13 cellular contexts compared by ENCODE assay signal in genomic region chr11:129277216-129277838, GRCh38.
DNase-seq lines count a peak whose midpoint lies in the region; ATAC-seq, FAIRE-seq and TF ChIP-seq lines count a peak whose summit lies in the region.
"Had no signal": no experiment of that assay in that cellular context is flagged by ENCODE, and none has a peak within 500 bp of the region (broad histone marks: within the 10 kb centered on the region; RNA-seq: fewer than 3 reads in every experiment).

No MANE protein-coding gene starts in this region.

- 73 to 79% methylated on average over 7 of the region's 7 CpGs for WGBS in upper lobe of left lung, 2 donors

- no peaks in the 10 kb centered on the region for H3K36me3 ChIP-seq in BLaER1 treated with 17β-estradiol and CSF1 and Interleukin-3, amounts not matched to agents 10 nM and 100 nM
- H3K36me3 ChIP-seq in adipocyte (ENCODE audit: control insufficient read depth, insufficient read depth, low read length, severe bottlenecking) (no peaks in the 10 kb centered on the region), lower lobe of right lung (no peaks in the 10 kb centered on the region), upper lobe of left lung (no peaks in the 10 kb centered on the region)
- H3K36me3 ChIP-seq: sigmoid colon had no signal

- no peaks in the 10 kb centered on the region for H3K36me3 Mint-ChIP-seq in HFFc6 (ENCODE audit: low read depth)
- peaks cover 3% of the 10 kb centered on the region for H3K36me3 Mint-ChIP-seq in effector memory CD8-positive, alpha-beta T cell (ENCODE audit: insufficient read depth)

- ATAC-seq in lower lobe of right lung, result no peak
- no peak for ATAC-seq in effector memory CD8-positive, alpha-beta T cell (replicated peaks)
- no peak for ATAC-seq in upper lobe of left lung (ENCODE audit: low FRiP score in 2 of 2)

- peaks cover 2% of the 10 kb centered on the region; the same call in 1 of the 2 replicates for H3K27me3 Mint-ChIP-seq in HFFc6 (ENCODE audit: insufficient read depth)
- peaks cover 15 to 38% of the 10 kb centered on the region in 2 donors for H3K27me3 Mint-ChIP-seq in effector memory CD8-positive, alpha-beta T cell

- peak overlapping the region; percentile 17 to 77 (median 66); a peak in 20 of 22 replicates for H3K4me2 ChIP-seq in BLaER1 treated with 17β-estradiol and CSF1 and Interleukin-3, amounts not matched to agents 10 nM and 100 nM

- no peaks in the 10 kb centered on the region for H3K9me3 Mint-ChIP-seq in HFFc6
- H3K9me3 Mint-ChIP-seq in effector memory CD8-positive, alpha-beta T cell, result peaks cover 0 to 2% of the 10 kb centered on the region in 2 donors

- no peak for TF ChIP-seq EP300 in upper lobe of left lung (IDR thresholded peaks at IDR 0.05)

- H3K4me1 ChIP-seq in BLaER1 treated with 17β-estradiol and CSF1 and Interleukin-3, amounts not matched to agents 10 nM and 100 nM, result peaks cover 26 to 65% (median 52%) of the 10 kb centered on the region in 10 experiments
- peaks cover 33% of the 10 kb centered on the region for H3K4me1 ChIP-seq in adipocyte (ENCODE audit: control insufficient read depth, insufficient read depth, low read length)
- peaks cover 39% of the 10 kb centered on the region for H3K4me1 ChIP-seq in lower lobe of right lung
- H3K4me1 ChIP-seq in upper lobe of left lung, result peaks cover 21 to 40% (median 23%) of the 10 kb centered on the region in 4 donors

- H3K9me3 ChIP-seq in BLaER1 treated with 17β-estradiol and CSF1 and Interleukin-3, amounts not matched to agents 10 nM and 100 nM (replicated peaks in 1 of 11), result peaks cover 0 to 5% (median 0%) of the 10 kb centered on the region in 11 experiments; a peak in 3 of 22 replicates
- H3K9me3 ChIP-seq in adipocyte (ENCODE audit: control insufficient read depth, low read length) (no peaks in the 10 kb centered on the region), lower lobe of right lung (no peaks in the 10 kb centered on the region), upper lobe of left lung (no peaks in the 10 kb centered on the region)
- H3K9me3 ChIP-seq: sigmoid colon had no signal

- intact Hi-C loops in lower lobe of right lung (cut with DNase I), result no loop called here
- intact Hi-C loops in posterior vena cava (cut with DNase I), result no loop called here

- H3K27me3 ChIP-seq in BLaER1 treated with 17β-estradiol and CSF1 and Interleukin-3, amounts not matched to agents 10 nM and 100 nM, result no peaks in the 10 kb centered on the region
- H3K27me3 ChIP-seq in adipocyte (replicated peaks; ENCODE audit: control insufficient read depth, insufficient read depth, low read length) (no peaks in the 10 kb centered on the region), lower lobe of right lung (ENCODE audit: low read depth) (no peaks in the 10 kb centered on the region), upper lobe of left lung (no peaks in the 10 kb centered on the region)
- H3K27me3 ChIP-seq: sigmoid colon had no signal

- no peak for FAIRE-seq in urothelium cell line (lab: Jason Lieb, UNC)

- peak overlapping the region in 3 of 10 experiments; percentile 63 to 72 (median 69); a peak in 6 of 20 replicates for H3K4me3 ChIP-seq in BLaER1 treated with 17β-estradiol and CSF1 and Interleukin-3, amounts not matched to agents 10 nM and 100 nM
- H3K4me3 ChIP-seq in adipocyte (ENCODE audit: low read length) (peak overlapping the region; percentile 88), lower lobe of right lung (peak overlapping the region; percentile 69), upper lobe of left lung (peak overlapping the region in 1 of 4 donors; percentile 63)

- DNase-seq in HFFc6 (no peak), adipocyte (ENCODE audit: low read depth) (peak; percentile 5), lower lobe of right lung (no peak), posterior vena cava (ENCODE audit: low spot score) (no peak), urothelium cell line (ENCODE audit: low spot score) (no peak), upper lobe of left lung (no peak)
- DNase-seq in effector memory CD8-positive, alpha-beta T cell, result no peak
- DNase-seq: H7, islet precursor cell, NCI-H2171 treated with DMSO at 0.1 percent for 48 hours, sigmoid colon, T-helper 1 cell had no signal

- peaks cover 0 to 42% (median 14%) of the 10 kb centered on the region in 11 experiments; a peak in 11 of 22 replicates for H4K20me1 ChIP-seq in BLaER1 treated with 17β-estradiol and CSF1 and Interleukin-3, amounts not matched to agents 10 nM and 100 nM

- TF ChIP-seq CTCF in HFFc6 (IDR thresholded peaks at IDR 0.05) (no peak), lower lobe of right lung (IDR thresholded peaks at IDR 0.05) (no peak), upper lobe of left lung (IDR thresholded peaks at IDR 0.05) (no peak)

- H3K27ac Mint-ChIP-seq in HFFc6, result no peak overlapping the region
- no peak overlapping the region for H3K27ac Mint-ChIP-seq in effector memory CD8-positive, alpha-beta T cell

- TF ChIP-seq POLR2A in upper lobe of left lung (IDR thresholded peaks at IDR 0.05), result no peak

- no peak overlapping the region for H3K9ac ChIP-seq in BLaER1 treated with 17β-estradiol and CSF1 and Interleukin-3, amounts not matched to agents 10 nM and 100 nM
- H3K9ac ChIP-seq in adipocyte (ENCODE audit: low read length), result no peak overlapping the region

- H3K4me1 Mint-ChIP-seq in HFFc6 (ENCODE audit: low read depth), result peaks cover 32% of the 10 kb centered on the region
- H3K4me1 Mint-ChIP-seq in effector memory CD8-positive, alpha-beta T cell (ENCODE audit: low read depth in 2 of 2), result peaks cover 8 to 14% of the 10 kb centered on the region in 2 donors

- peak overlapping the region; percentile 89 for H3K4me3 Mint-ChIP-seq in HFFc6
- no peak overlapping the region for H3K4me3 Mint-ChIP-seq in effector memory CD8-positive, alpha-beta T cell

- no peak overlapping the region for H3K27ac ChIP-seq in BLaER1 treated with 17β-estradiol and CSF1 and Interleukin-3, amounts not matched to agents 10 nM and 100 nM
- H3K27ac ChIP-seq in lower lobe of right lung (no peak overlapping the region), upper lobe of left lung (no peak overlapping the region)
